In genomic region chr2:170873035-170873692, GRCh38 we compare ENCODE assay signal across 8 cellular contexts. TPM values are rescaled to one million over a fixed set of nuclear protein-coding genes. Genes with fewer than 3 reads are reported as not detected.
DNase-seq lines count a peak whose midpoint lies in the region; ATAC-seq and TF ChIP-seq lines count a peak whose summit lies in the region.

No MANE protein-coding gene starts in this region.

- peak overlapping the region; percentile 76 for H3K4me2 ChIP-seq in parathyroid adenoma (ENCODE audit: low read length)

- H3K4me3 ChIP-seq in SJSA1 (no peak overlapping the region), parathyroid adenoma (ENCODE audit: low read depth, low read length) (no peak overlapping the region), tibial nerve (peak overlapping the region in 2 of 4 donors; percentile 20 to 28)

- no peaks in the 10 kb centered on the region for H3K9me3 Mint-ChIP-seq in activated naive CD4-positive, alpha-beta T cell treated with anti-CD3 and anti-CD28 coated beads, Interleukin-2, amount 10 ng/mL, durations not matched to agents 7 days and 5 days
- H3K9me3 Mint-ChIP-seq in glutamatergic neuron (ENCODE audit: unreplicated experiment), result peaks cover 2% of the 10 kb centered on the region

- CTCF ChIA-PET in activated naive CD4-positive, alpha-beta T cell treated with anti-CD3 and anti-CD28 coated beads, Interleukin-2, amount 10 ng/mL, durations not matched to agents 7 days and 5 days (lab: Charles Lee), result interaction anchor here (0.6 to 4.4 kb wide), 27 partner anchors 9 to 638 kb away, joined by 3 to 24 read pairs (median 4); partner anchors contain the start of genes GAD1 and GORASP2

- peak; percentile 92 for ATAC-seq in GM21717 (IDR thresholded peaks at IDR 0.05; ENCODE audit: unreplicated experiment)

- peak overlapping the region; percentile 30 for H3K4me3 Mint-ChIP-seq in activated naive CD4-positive, alpha-beta T cell treated with anti-CD3 and anti-CD28 coated beads, Interleukin-2, amount 10 ng/mL, durations not matched to agents 7 days and 5 days
- peak overlapping the region; percentile 36 for H3K4me3 Mint-ChIP-seq in glutamatergic neuron (ENCODE audit: unreplicated experiment)

- H3K4me1 Mint-ChIP-seq in activated naive CD4-positive, alpha-beta T cell treated with anti-CD3 and anti-CD28 coated beads, Interleukin-2, amount 10 ng/mL, durations not matched to agents 7 days and 5 days, result peaks cover 28% of the 10 kb centered on the region
- peaks cover 2% of the 10 kb centered on the region for H3K4me1 Mint-ChIP-seq in glutamatergic neuron (ENCODE audit: low read depth, unreplicated experiment)

- H3K27ac Mint-ChIP-seq in activated naive CD4-positive, alpha-beta T cell treated with anti-CD3 and anti-CD28 coated beads, Interleukin-2, amount 10 ng/mL, durations not matched to agents 7 days and 5 days, result peak overlapping the region; percentile 15
- H3K27ac Mint-ChIP-seq in glutamatergic neuron (ENCODE audit: unreplicated experiment), result peak overlapping the region; percentile 17

- H2AFZ ChIP-seq in parathyroid adenoma, result peak overlapping the region; percentile 63

- H3K27ac ChIP-seq in KOPT-K1 (ENCODE audit: low read depth, low read length, poor library complexity, severe bottlenecking) (peak overlapping the region; percentile 37), SJSA1 (no peak overlapping the region), parathyroid adenoma (no peak overlapping the region), tibial nerve (no peak overlapping the region)

- H3K79me2 ChIP-seq in parathyroid adenoma, result no peaks in the 10 kb centered on the region

- H3K9me3 ChIP-seq in KOPT-K1 (ENCODE audit: insufficient read depth, low read length, poor library complexity, severe bottlenecking), result no peaks in the 10 kb centered on the region
- H3K9me3 ChIP-seq in SJSA1 (replicated peaks), result no peaks in the 10 kb centered on the region
- H3K9me3 ChIP-seq in parathyroid adenoma (ENCODE audit: control insufficient read depth, low read length), result no peaks in the 10 kb centered on the region
- no peaks in the 10 kb centered on the region for H3K9me3 ChIP-seq in tibial nerve

- DNase-seq in Daoy (ENCODE audit: low read depth) (peak; percentile 73), SJSA1 (ENCODE audit: low read depth in 1 of 2, low spot score in 2 of 2) (peak; percentile 71 to 74), glutamatergic neuron (peak; percentile 84), tibial nerve (ENCODE audit: low spot score in 2 of 2) (peak; percentile 48 to 76)
- DNase-seq in activated naive CD4-positive, alpha-beta T cell treated with anti-CD3 and anti-CD28 coated beads, Interleukin-2, amount 10 ng/mL, durations not matched to agents 7 days and 5 days, result peak; percentile 86

- H3K27me3 ChIP-seq in SJSA1 (replicated peaks) (0 out of 2 replicates have a peak, but pooled peaks cover 3% of the 10 kb centered on the region), parathyroid adenoma (ENCODE audit: control insufficient read depth, insufficient read depth, low read length) (no peaks in the 10 kb centered on the region), tibial nerve (no peaks in the 10 kb centered on the region)

- H3K27me3 Mint-ChIP-seq in activated naive CD4-positive, alpha-beta T cell treated with anti-CD3 and anti-CD28 coated beads, Interleukin-2, amount 10 ng/mL, durations not matched to agents 7 days and 5 days, result peaks cover 20% of the 10 kb centered on the region
- H3K27me3 Mint-ChIP-seq in glutamatergic neuron (ENCODE audit: unreplicated experiment), result peaks cover 3% of the 10 kb centered on the region

- 20 to 25% methylated on average over 13 of the region's 13 CpGs for WGBS in tibial nerve, 2 donors

- TF ChIP-seq CTCF in glutamatergic neuron (IDR thresholded peaks at IDR 0.05; ENCODE audit: partially characterized antibody, unreplicated experiment), result peak; percentile 92
- peak; percentile 92 for TF ChIP-seq CTCF in parathyroid adenoma (IDR thresholded peaks at IDR 0.05)
- TF ChIP-seq CTCF in tibial nerve (IDR thresholded peaks at IDR 0.05), result peak; percentile 65 to 87 (median 74)

- H3K36me3 ChIP-seq in KOPT-K1 (ENCODE audit: insufficient read depth, low read length) (no peaks in the 10 kb centered on the region), SJSA1 (no peaks in the 10 kb centered on the region), parathyroid adenoma (ENCODE audit: control insufficient read depth, insufficient read depth, low read length) (no peaks in the 10 kb centered on the region), tibial nerve (no peaks in the 10 kb centered on the region)

- no peak for TF ChIP-seq POLR2A in tibial nerve (IDR thresholded peaks at IDR 0.05)

- H3K9ac ChIP-seq in parathyroid adenoma, result no peak overlapping the region

- TF ChIP-seq EP300 in tibial nerve (IDR thresholded peaks at IDR 0.05), result no peak

- no peaks in the 10 kb centered on the region for H3K36me3 Mint-ChIP-seq in activated naive CD4-positive, alpha-beta T cell treated with anti-CD3 and anti-CD28 coated beads, Interleukin-2, amount 10 ng/mL, durations not matched to agents 7 days and 5 days
- H3K36me3 Mint-ChIP-seq in glutamatergic neuron (ENCODE audit: unreplicated experiment), result no peaks in the 10 kb centered on the region

- peaks cover 1% of the 10 kb centered on the region for H3K4me1 ChIP-seq in SJSA1 (replicated peaks)
- H3K4me1 ChIP-seq in parathyroid adenoma, result no peaks in the 10 kb centered on the region
- H3K4me1 ChIP-seq in tibial nerve, result peaks cover 0 to 9% (median 3%) of the 10 kb centered on the region in 4 donors

RNA-seq across cellular contexts. Expression of gene GORASP2, which starts 55.9 kb away (rescaled TPM):
- 34.2 and 43.3 TPM in 2 replicates for total RNA-seq in Daoy (2014; rRNA removed; shearing (Covaris generic))
- 18.8 and 45.2 TPM in 2 replicates for total RNA-seq in SJSA1 (2014; rRNA removed; shearing (Covaris generic))
- total RNA-seq in glutamatergic neuron (ENCODE audit: unreplicated experiment) (38.8 TPM), tibial nerve (10 to 100 TPM; 22.2 to 35.4 (median 27.4) TPM)

RNA-seq across cellular contexts. Expression of gene GAD1, which starts 56.5 kb away (rescaled TPM):
- total RNA-seq in Daoy (2014; rRNA removed; shearing (Covaris generic)), result 8.6 and 11.7 TPM in 2 replicates
- 0.21 and 2.8 TPM in 2 replicates for total RNA-seq in SJSA1 (2014; rRNA removed; shearing (Covaris generic))
- total RNA-seq in glutamatergic neuron (ENCODE audit: unreplicated experiment), result 0.44 TPM
- total RNA-seq in tibial nerve, result 1 to 10 TPM in 1 of 4 donors, not detected in 3; 1.2 TPM
